1 cellular context compared by ENCODE assay signal in the genomic region with DNA sequence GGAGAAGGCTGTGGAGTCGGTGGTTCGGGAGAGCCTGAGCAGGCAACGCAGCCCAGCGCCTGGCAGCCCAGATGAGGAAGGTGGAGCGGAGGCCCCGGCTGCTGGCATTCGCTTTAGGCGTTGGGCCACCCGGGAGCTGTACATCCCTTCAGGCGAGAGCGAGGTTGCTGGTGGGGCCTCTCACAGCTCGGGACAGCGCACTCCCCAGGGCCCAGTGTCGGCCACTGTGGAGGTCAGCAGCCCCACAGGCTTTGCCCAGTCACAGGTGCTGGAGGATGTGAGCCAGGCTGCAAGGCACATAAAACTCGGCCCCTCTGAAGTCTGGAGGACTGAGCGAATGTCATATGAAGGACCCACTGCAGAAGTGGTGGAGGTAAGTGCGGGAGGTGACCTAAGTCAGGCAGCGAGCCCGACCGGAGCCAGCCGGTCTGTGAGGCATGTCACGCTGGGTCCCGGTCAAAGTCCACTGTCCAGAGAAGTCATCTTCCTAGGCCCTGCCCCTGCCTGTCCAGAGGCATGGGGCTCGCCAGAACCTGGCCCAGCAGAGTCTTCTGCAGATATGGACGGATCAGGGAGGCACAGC.
TF ChIP-seq lines count a peak whose summit lies in the region.

No MANE protein-coding gene starts in this region.

TF ChIP-seq in HepG2, 621 proteins besides CTCF, POLR2A, EP300 and RAD21 (continued from another document and continues in another):
- TF ChIP-seq SMARCE1 (IDR thresholded peaks at IDR 0.05; ENCODE audit: borderline replicate concordance) (no peak), ZNF879 (CRISPR knock-in tag; IDR thresholded peaks at IDR 0.05) (no peak), HNRNPUL1 (IDR thresholded peaks at IDR 0.05; ENCODE audit: low read depth, low read length) (no peak), CHD2 (IDR thresholded peaks at IDR 0.05; ENCODE audit: low read depth, low read length) (no peak), TCF7 (IDR thresholded peaks at IDR 0.05; ENCODE audit: low read depth) (no peak), AGO1 (IDR thresholded peaks at IDR 0.05; ENCODE audit: low read depth, low read length, poor library complexity, severe bottlenecking) (peak; percentile 26), ZNF430 (CRISPR knock-in tag; IDR thresholded peaks at IDR 0.05) (0 out of 2 replicates have a peak, but pooled peaks have one; percentile 40), HMG20A (CRISPR knock-in tag; IDR thresholded peaks at IDR 0.05; ENCODE audit: borderline replicate concordance) (peak; percentile 28; the same call in 1 of the 2 replicates), RXRB (CRISPR knock-in tag; IDR thresholded peaks at IDR 0.05; ENCODE audit: borderline replicate concordance) (peak; percentile 52; the same call in 1 of the 2 replicates), POGZ (CRISPR knock-in tag; IDR thresholded peaks at IDR 0.05) (peak; percentile 59; the same call in 1 of the 2 replicates), YEATS4 (CRISPR knock-in tag; IDR thresholded peaks at IDR 0.05; ENCODE audit: borderline replicate concordance) (peak; percentile 63), TFE3 (CRISPR knock-in tag; IDR thresholded peaks at IDR 0.05) (peak; percentile 66; the same call in 1 of the 2 replicates), MXI1 (IDR thresholded peaks at IDR 0.05; ENCODE audit: borderline replicate concordance, low read depth, low read length) (peak; percentile 22; the same call in 1 of the 3 replicates), KLF16 (CRISPR knock-in tag; IDR thresholded peaks at IDR 0.05) (peak in 1 of 2 experiments; percentile 31; a peak in 1 of 4 replicates), ZNF644 (CRISPR knock-in tag; IDR thresholded peaks at IDR 0.05; ENCODE audit: low read depth) (peak; percentile 74), ZNF510 (CRISPR knock-in tag; IDR thresholded peaks at IDR 0.05; ENCODE audit: low read depth) (no peak), ERF (CRISPR knock-in tag; IDR thresholded peaks at IDR 0.05) (peak; percentile 77; the same call in 1 of the 2 replicates), PRDM15 (CRISPR knock-in tag; IDR thresholded peaks at IDR 0.05) (no peak), ZBTB40 (IDR thresholded peaks at IDR 0.05) (no peak), ZBTB40 (CRISPR knock-in tag; IDR thresholded peaks at IDR 0.05) (no peak; the same call in 1 of the 2 replicates), ELF1 (CRISPR knock-in tag; IDR thresholded peaks at IDR 0.05) (0 out of 2 replicates have a peak, but pooled peaks have one; percentile 13), MYNN (CRISPR knock-in tag; IDR thresholded peaks at IDR 0.05; ENCODE audit: low read depth) (0 out of 2 replicates have a peak, but pooled peaks have one; percentile 70), ZNF160 (CRISPR knock-in tag; IDR thresholded peaks at IDR 0.05) (no peak), HNF1B (CRISPR knock-in tag; IDR thresholded peaks at IDR 0.05) (0 out of 2 replicates have a peak, but pooled peaks have one; percentile 33)
- TF ChIP-seq, protein P1, sequence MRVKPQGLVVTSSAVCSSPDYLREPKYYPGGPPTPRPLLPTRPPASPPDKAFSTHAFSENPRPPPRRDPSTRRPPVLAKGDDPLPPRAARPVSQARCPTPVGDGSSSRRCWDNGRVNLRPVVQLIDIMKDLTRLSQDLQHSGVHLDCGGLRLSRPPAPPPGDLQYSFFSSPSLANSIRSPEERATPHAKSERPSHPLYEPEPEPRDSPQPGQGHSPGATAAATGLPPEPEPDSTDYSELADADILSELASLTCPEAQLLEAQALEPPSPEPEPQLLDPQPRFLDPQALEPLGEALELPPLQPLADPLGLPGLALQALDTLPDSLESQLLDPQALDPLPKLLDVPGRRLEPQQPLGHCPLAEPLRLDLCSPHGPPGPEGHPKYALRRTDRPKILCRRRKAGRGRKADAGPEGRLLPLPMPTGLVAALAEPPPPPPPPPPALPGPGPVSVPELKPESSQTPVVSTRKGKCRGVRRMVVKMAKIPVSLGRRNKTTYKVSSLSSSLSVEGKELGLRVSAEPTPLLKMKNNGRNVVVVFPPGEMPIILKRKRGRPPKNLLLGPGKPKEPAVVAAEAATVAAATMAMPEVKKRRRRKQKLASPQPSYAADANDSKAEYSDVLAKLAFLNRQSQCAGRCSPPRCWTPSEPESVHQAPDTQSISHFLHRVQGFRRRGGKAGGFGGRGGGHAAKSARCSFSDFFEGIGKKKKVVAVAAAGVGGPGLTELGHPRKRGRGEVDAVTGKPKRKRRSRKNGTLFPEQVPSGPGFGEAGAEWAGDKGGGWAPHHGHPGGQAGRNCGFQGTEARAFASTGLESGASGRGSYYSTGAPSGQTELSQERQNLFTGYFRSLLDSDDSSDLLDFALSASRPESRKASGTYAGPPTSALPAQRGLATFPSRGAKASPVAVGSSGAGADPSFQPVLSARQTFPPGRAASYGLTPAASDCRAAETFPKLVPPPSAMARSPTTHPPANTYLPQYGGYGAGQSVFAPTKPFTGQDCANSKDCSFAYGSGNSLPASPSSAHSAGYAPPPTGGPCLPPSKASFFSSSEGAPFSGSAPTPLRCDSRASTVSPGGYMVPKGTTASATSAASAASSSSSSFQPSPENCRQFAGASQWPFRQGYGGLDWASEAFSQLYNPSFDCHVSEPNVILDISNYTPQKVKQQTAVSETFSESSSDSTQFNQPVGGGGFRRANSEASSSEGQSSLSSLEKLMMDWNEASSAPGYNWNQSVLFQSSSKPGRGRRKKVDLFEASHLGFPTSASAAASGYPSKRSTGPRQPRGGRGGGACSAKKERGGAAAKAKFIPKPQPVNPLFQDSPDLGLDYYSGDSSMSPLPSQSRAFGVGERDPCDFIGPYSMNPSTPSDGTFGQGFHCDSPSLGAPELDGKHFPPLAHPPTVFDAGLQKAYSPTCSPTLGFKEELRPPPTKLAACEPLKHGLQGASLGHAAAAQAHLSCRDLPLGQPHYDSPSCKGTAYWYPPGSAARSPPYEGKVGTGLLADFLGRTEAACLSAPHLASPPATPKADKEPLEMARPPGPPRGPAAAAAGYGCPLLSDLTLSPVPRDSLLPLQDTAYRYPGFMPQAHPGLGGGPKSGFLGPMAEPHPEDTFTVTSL (CRISPR knock-in tag; IDR thresholded peaks at IDR 0.05; ENCODE audit: borderline replicate concordance) = peak; percentile 46; the same call in 1 of the 2 replicates
- TF ChIP-seq, protein P2, sequence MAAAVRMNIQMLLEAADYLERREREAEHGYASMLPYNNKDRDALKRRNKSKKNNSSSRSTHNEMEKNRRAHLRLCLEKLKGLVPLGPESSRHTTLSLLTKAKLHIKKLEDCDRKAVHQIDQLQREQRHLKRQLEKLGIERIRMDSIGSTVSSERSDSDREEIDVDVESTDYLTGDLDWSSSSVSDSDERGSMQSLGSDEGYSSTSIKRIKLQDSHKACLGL (CRISPR knock-in tag; IDR thresholded peaks at IDR 0.05) = 0 out of 2 replicates have a peak, but pooled peaks have one; percentile 44
